In genomic region chr15:31574761-31575160, GRCh38 we compare ENCODE assay signal across 22 cellular contexts.
DNase-seq lines count a peak whose midpoint lies in the region; ATAC-seq and TF ChIP-seq lines count a peak whose summit lies in the region.
"Had no signal": no experiment of that assay in that cellular context is flagged by ENCODE, and none has a peak within 500 bp of the region (broad histone marks: within the 10 kb centered on the region; RNA-seq: fewer than 3 reads in every experiment).

No MANE protein-coding gene starts in this region.

- peaks cover 26% of the 10 kb centered on the region for H3K4me1 Mint-ChIP-seq in nephron
- H3K4me1 Mint-ChIP-seq: activated naive CD4-positive, alpha-beta T cell treated with anti-CD3 and anti-CD28 coated beads, Interleukin-2, amount 50 U/mL, for 24 hours had no signal

- TF ChIP-seq POLR2A in GM18505 (IDR thresholded peaks at IDR 0.05; ENCODE audit: borderline replicate concordance, extremely low read depth, insufficient read depth, insufficient read length), result no peak

- intact Hi-C loops in head of caudate nucleus (cut with DNase I), result no loop called here

- no peak overlapping the region for H3K4me3 Mint-ChIP-seq in nephron
- H3K4me3 Mint-ChIP-seq: activated CD4-positive, alpha-beta T cell treated with anti-CD3 and anti-CD28 coated beads for 36 hours; activated naive CD4-positive, alpha-beta T cell treated with anti-CD3 and anti-CD28 coated beads, Interleukin-2, amount 50 U/mL, for 24 hours; activated T-helper 1 cell treated with anti-CD3 and anti-CD28 coated beads, Interleukin-12 subunit alpha, Interleukin-12 subunit beta, Interleukin-2, Interleukin-4 antibody, amounts not matched to agents 30 ng/mL and 10 ng/mL and 1 ng/mL, durations not matched to agents 14 hours and 24 hours and 36 hours; stimulated activated naive CD8-positive, alpha-beta T cell treated with anti-CD3 and anti-CD28 coated beads, Interleukin-15, Interleukin-2, amounts not matched to agents 100 ng/mL and 50 ng/mL, for 24 hours had no signal

- ATAC-seq in HG03025 (IDR thresholded peaks at IDR 0.05; ENCODE audit: low FRiP score, unreplicated experiment), result no peak
- ATAC-seq in GM18505 (IDR thresholded peaks at IDR 0.05; ENCODE audit: unreplicated experiment), result no peak
- no peak for ATAC-seq in GM18520 (IDR thresholded peaks at IDR 0.05; ENCODE audit: unreplicated experiment)
- no peak for ATAC-seq in HG03135 (IDR thresholded peaks at IDR 0.05; ENCODE audit: unreplicated experiment)
- ATAC-seq: activated CD4-positive, alpha-beta T cell treated with anti-CD3 and anti-CD28 coated beads for 36 hours; gastrocnemius medialis; left colon had no signal

- H3K36me3 Mint-ChIP-seq in nephron (ENCODE audit: low read depth), result no peaks in the 10 kb centered on the region
- H3K36me3 Mint-ChIP-seq: activated naive CD4-positive, alpha-beta T cell treated with anti-CD3 and anti-CD28 coated beads, Interleukin-2, amount 50 U/mL, for 24 hours had no signal

- peaks cover 7% of the 10 kb centered on the region for H3K9me3 Mint-ChIP-seq in nephron
- H3K9me3 Mint-ChIP-seq: activated naive CD4-positive, alpha-beta T cell treated with anti-CD3 and anti-CD28 coated beads, Interleukin-2, amount 50 U/mL, for 24 hours; activated T-helper 1 cell treated with anti-CD3 and anti-CD28 coated beads, Interleukin-12 subunit alpha, Interleukin-12 subunit beta, Interleukin-2, Interleukin-4 antibody, amounts not matched to agents 30 ng/mL and 10 ng/mL and 1 ng/mL, durations not matched to agents 14 hours and 24 hours and 36 hours had no signal

- H3K27ac Mint-ChIP-seq in nephron, result peak overlapping the region in 2 of 3 experiments; percentile 67 to 84
- H3K27ac Mint-ChIP-seq: activated CD4-positive, alpha-beta T cell treated with anti-CD3 and anti-CD28 coated beads for 36 hours; activated naive CD4-positive, alpha-beta T cell treated with anti-CD3 and anti-CD28 coated beads, Interleukin-2, amount 50 U/mL, for 24 hours; activated T-helper 1 cell treated with anti-CD3 and anti-CD28 coated beads, Interleukin-12 subunit alpha, Interleukin-12 subunit beta, Interleukin-2, Interleukin-4 antibody, amounts not matched to agents 30 ng/mL and 10 ng/mL and 1 ng/mL, durations not matched to agents 14 hours and 24 hours and 36 hours; stimulated activated naive CD8-positive, alpha-beta T cell treated with anti-CD3 and anti-CD28 coated beads, Interleukin-15, Interleukin-2, amounts not matched to agents 100 ng/mL and 50 ng/mL, for 24 hours had no signal

- in situ Hi-C loops in SK-MEL-5 (cut with HindIII; ENCODE audit: low pct_unique_long_range_greater_than_20kb, low sequenced_read_pairs), result no loop called here

- no peak for TF ChIP-seq CTCF in nephron (IDR thresholded peaks at IDR 0.05; ENCODE audit: unreplicated experiment in 3 of 3)

- no peaks in the 10 kb centered on the region for H3K27me3 Mint-ChIP-seq in nephron (ENCODE audit: low read depth)

- peak; percentile 65 for DNase-seq in Ammon's horn (ENCODE audit: low spot score)
- peak; percentile 17 for DNase-seq in SK-MEL-5 (ENCODE audit: low read depth, low spot score)
- peak in 22 of 42 donors; percentile 14 to 74 (median 43) for DNase-seq in head of caudate nucleus
- DNase-seq: activated CD4-positive, alpha-beta T cell treated with anti-CD3 and anti-CD28 coated beads for 36 hours; effector CD8-positive, alpha-beta T cell; gastrocnemius medialis; left colon; NCI-H1417; NCI-H2081 treated with DMSO at 0.1 percent for 48 hours; NCI-H510A; PC-9; SIG-M5; spleen; stimulated activated CD4-positive, alpha-beta T cell treated with anti-CD3 and anti-CD28 coated beads, Interleukin-4, amount 100 ng/mL, for 24 hours had no signal
